25 cellular contexts compared by ENCODE assay signal in the genomic region with DNA sequence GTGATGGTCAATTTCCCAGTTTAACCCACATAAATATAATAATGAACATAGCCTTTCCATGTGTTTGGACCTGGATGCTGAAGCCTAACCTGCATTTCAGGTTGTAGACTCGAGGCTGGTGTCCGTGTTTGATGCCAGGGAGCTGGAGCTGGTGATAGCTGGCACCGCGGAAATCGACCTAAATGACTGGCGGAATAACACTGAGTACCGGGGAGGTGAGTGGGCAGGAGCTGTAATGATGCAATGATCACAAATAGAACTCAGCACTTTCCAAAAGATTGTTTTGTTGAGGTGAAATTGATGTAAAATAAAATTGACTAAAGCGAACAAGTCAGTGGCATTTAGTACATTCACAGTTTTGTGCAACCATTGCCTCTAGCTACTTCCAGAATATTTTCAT.
"Had no signal": no experiment of that assay in that cellular context is flagged by ENCODE, and none has a peak within 500 bp of the region (broad histone marks: within the 10 kb centered on the region; RNA-seq: fewer than 3 reads in every experiment).

No MANE protein-coding gene starts in this region.

- H3K4me1 ChIP-seq: pancreas, right lobe of liver, testis, tibial artery had no signal

- H3K36me3 ChIP-seq: gastrocnemius medialis, heart right ventricle, left lung, neutrophil, pancreas, right lobe of liver, tibial artery had no signal

- FAIRE-seq: islet of Langerhans, pancreas, small intestine had no signal

- ATAC-seq: gastrocnemius medialis; heart right ventricle; left cardiac atrium; left lung; naive thymus-derived CD8-positive, alpha-beta T cell; pancreas; right lobe of liver; stimulated activated naive CD8-positive, alpha-beta T cell treated with anti-CD3 and anti-CD28 coated beads, Interleukin-15, amount 100 ng/mL, for 72 hours had no signal

- DNase-seq: cerebellar nuclear complex; cortex of kidney; effector CD4-positive, alpha-beta T cell; foreskin fibroblast; gastrocnemius medialis; heart right ventricle; hippocampal formation; left cardiac atrium; left lung; mammary epithelial cell; mesendoderm; midbrain; naive thymus-derived CD8-positive, alpha-beta T cell; pancreas; right lobe of liver; small intestine; stimulated activated CD4-positive, alpha-beta T cell treated with anti-CD3 and anti-CD28 coated beads, Interleukin-15, amount 100 ng/mL, for 24 hours; stimulated activated CD4-positive, alpha-beta T cell treated with anti-CD3 and anti-CD28 coated beads, Interleukin-2, amount 100 ng/mL, for 48 hours; stimulated activated CD8-positive, alpha-beta memory T cell treated with anti-CD3 and anti-CD28 coated beads, Interleukin-4, amount 100 ng/mL, for 48 hours; stimulated activated naive CD4-positive, alpha-beta T cell; stimulated activated naive CD8-positive, alpha-beta T cell treated with anti-CD3 and anti-CD28 coated beads, Interleukin-15, amount 100 ng/mL, for 72 hours; testis; tibial artery had no signal

- H3K4me3 ChIP-seq: gastrocnemius medialis, heart right ventricle, left lung, pancreas, right lobe of liver, testis, tibial artery had no signal

- H3K27ac ChIP-seq: gastrocnemius medialis, heart right ventricle, left lung, neutrophil, pancreas, right lobe of liver, testis, tibial artery had no signal

- H3K27me3 ChIP-seq: gastrocnemius medialis, left lung, neutrophil, pancreas, right lobe of liver, testis had no signal

- H3K9me3 ChIP-seq: gastrocnemius medialis, heart right ventricle, left lung, neutrophil, pancreas, right lobe of liver, testis had no signal
